ENCODE assay signal across 1 cellular context in the genomic region with DNA sequence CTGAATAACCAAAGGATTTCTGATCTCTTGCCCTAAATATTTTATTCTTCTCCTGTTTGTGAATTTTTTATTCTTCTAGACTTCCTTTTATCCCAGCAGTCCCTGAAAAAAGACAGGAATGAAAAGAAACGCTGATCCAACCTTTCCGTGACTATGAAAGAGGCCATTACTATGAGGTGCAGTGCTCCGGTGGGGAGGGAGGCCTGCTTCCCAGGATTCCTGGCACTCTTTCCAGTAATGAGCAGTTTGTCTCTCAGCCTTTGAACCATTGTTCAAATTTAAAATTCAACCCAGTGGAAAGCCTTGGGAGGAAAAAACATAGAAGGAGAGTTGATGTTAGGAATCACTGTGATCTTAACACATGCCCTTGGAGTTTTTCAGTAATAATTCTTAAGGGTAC.
TF ChIP-seq lines count a peak whose summit lies in the region.

No MANE protein-coding gene starts in this region.

TF ChIP-seq in GM23338, 12 proteins besides CTCF, POLR2A, EP300 and RAD21 (continued from another document):
- TF ChIP-seq STAT1 (IDR thresholded peaks at IDR 0.05; ENCODE audit: unreplicated experiment) (no peak), ETS1 (IDR thresholded peaks at IDR 0.05) (no peak)
TF ChIP-seq in GM23338: peak in this region for 0.
